In the genomic region with DNA sequence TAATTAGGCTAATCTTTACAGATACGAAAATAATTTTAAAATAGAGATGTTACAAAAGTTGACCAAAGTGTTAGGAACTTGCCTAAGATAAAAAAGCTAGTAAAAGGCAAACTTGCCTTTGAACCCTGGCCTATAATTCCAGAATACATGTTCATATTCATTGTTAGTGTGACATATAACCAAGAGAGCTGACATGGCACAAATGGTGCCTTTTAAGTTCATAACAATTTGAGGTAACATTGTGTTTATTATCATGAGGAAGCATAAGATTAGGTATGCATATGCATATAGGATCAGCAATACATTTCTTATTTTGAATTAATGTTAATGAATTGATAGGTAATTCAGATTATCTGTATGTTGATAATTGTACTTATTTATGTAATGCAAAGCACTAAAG, we compare ENCODE assay signal across 19 cellular contexts.
DNase-seq lines count a peak whose midpoint lies in the region; ATAC-seq, FAIRE-seq and TF ChIP-seq lines count a peak whose summit lies in the region.
"Had no signal": no experiment of that assay in that cellular context is flagged by ENCODE, and none has a peak within 500 bp of the region (broad histone marks: within the 10 kb centered on the region; RNA-seq: fewer than 3 reads in every experiment).

No MANE protein-coding gene starts in this region.

- H3K27me3 ChIP-seq in HepG2 (ENCODE audit: control insufficient read depth in 1 of 2, insufficient read depth in 2 of 2, low read length in 2 of 2) (no peaks in the 10 kb centered on the region), right lobe of liver (no peaks in the 10 kb centered on the region), IMR-90 (ENCODE audit: control insufficient read depth, insufficient read depth, low read length) (no peaks in the 10 kb centered on the region), small intestine (ENCODE audit: control insufficient read depth in 2 of 2, insufficient read depth in 2 of 2, low read length in 2 of 2) (no peaks in the 10 kb centered on the region)
- H3K27me3 ChIP-seq: BE2C, BLaER1 had no signal

- BruUV-seq in HepG2 (replicated peaks; lab: Mats Ljungman, UMichigan) (no TSS peak), IMR-90 (replicated peaks; lab: Mats Ljungman, UMichigan) (no TSS peak)

- H2AFZ ChIP-seq in HepG2 (ENCODE audit: low read length): no peak overlapping the region
- no peak overlapping the region for H2AFZ ChIP-seq in IMR-90 (replicated peaks; ENCODE audit: low read length, poor library complexity)

- CTCF ChIA-PET in HepG2 (lab: Yijun Ruan, JAX; ENCODE audit: low intra/inter-chr PET ratio, low total read pairs): no interaction called here
- CTCF ChIA-PET in IMR-90 (lab: Yijun Ruan, JAX): no interaction called here

- H3K9me3 ChIP-seq in HepG2 (ENCODE audit: low read length): peaks cover 10% of the 10 kb centered on the region; the same call in 1 of the 2 replicates
- H3K9me3 ChIP-seq in right lobe of liver: no peaks in the 10 kb centered on the region
- H3K9me3 ChIP-seq in IMR-90 (ENCODE audit: control insufficient read depth, insufficient read depth, low read length): peaks cover 6% of the 10 kb centered on the region; the same call in 1 of the 2 replicates
- H3K9me3 ChIP-seq in small intestine (ENCODE audit: control insufficient read depth, low read depth): no peaks in the 10 kb centered on the region
- H3K9me3 ChIP-seq: BE2C, BLaER1 had no signal

- no peak for DNase-seq in HepG2 (ENCODE audit: low spot score)
- DNase-seq in right lobe of liver: no peak
- DNase-seq in IMR-90: no peak
- DNase-seq in small intestine: no peak
- no peak for DNase-seq in activated naive CD4-positive, alpha-beta T cell treated with Interleukin-2 at 50 U/mL for 16 hours
- DNase-seq: ACHN; BE2C; C1 segment of cervical spinal cord; CD4-positive, alpha-beta memory T cell; CD4-positive, CD25-positive, alpha-beta regulatory T cell; CD8-positive, alpha-beta memory T cell; COR-L47; DMS79 treated with DMSO at 0.1 percent for 48 hours; GF-D8 had no signal

- ATAC-seq in HepG2: no peak
- no peak for ATAC-seq in right lobe of liver
- no peak for ATAC-seq in IMR-90 (ENCODE audit: low read depth)

- H2BK120ac ChIP-seq in IMR-90 (ENCODE audit: low read depth, low read length): no peak overlapping the region

- H3K9me1 ChIP-seq in IMR-90 (ENCODE audit: insufficient read depth, low read length): no peaks in the 10 kb centered on the region

- TF ChIP-seq EP300 in HepG2 (IDR thresholded peaks at IDR 0.05; ENCODE audit: low read depth in 2 of 2, low read length in 2 of 2) (no peak), HepG2 (CRISPR knock-in tag; IDR thresholded peaks at IDR 0.05; ENCODE audit: borderline replicate concordance) (no peak)

- H2BK15ac ChIP-seq in IMR-90 (ENCODE audit: low read depth, low read length): no peak overlapping the region

- H4K5ac ChIP-seq in IMR-90 (ENCODE audit: low read depth, low read length): no peak overlapping the region

- H3K79me2 ChIP-seq in HepG2 (ENCODE audit: insufficient read depth, low read length): no peaks in the 10 kb centered on the region

- no peak overlapping the region for H3K23ac ChIP-seq in IMR-90 (ENCODE audit: low read depth, low read length)

- H2AK9ac ChIP-seq in IMR-90 (replicated peaks; ENCODE audit: low read depth, low read length, poor library complexity): no peak overlapping the region

- no peak overlapping the region for H4K91ac ChIP-seq in IMR-90 (ENCODE audit: insufficient read depth, low read depth, low read length)

- H2AK5ac ChIP-seq in IMR-90 (ENCODE audit: low read depth, low read length): no peak overlapping the region

- intact Hi-C loops in HepG2 (cut with micrococcal nuclease; ENCODE audit: unreplicated experiment) (no loop called here), right lobe of liver (cut with DNase I) (no loop called here), IMR-90 (cut with micrococcal nuclease) (no loop called here)

- no peak overlapping the region for H3K27ac ChIP-seq in HepG2 (ENCODE audit: extremely low read length, insufficient read depth, low read length)
- H3K27ac ChIP-seq in right lobe of liver: no peak overlapping the region
- no peak overlapping the region for H3K27ac ChIP-seq in IMR-90 (ENCODE audit: insufficient read depth, low read length)
- no peak overlapping the region for H3K27ac ChIP-seq in small intestine (ENCODE audit: low read depth in 1 of 2, low read length in 1 of 2)
- H3K27ac ChIP-seq: 22Rv1, BLaER1 had no signal

- H3K36me3 ChIP-seq in HepG2 (replicated peaks in 1 of 2; ENCODE audit: control insufficient read depth in 1 of 2, insufficient read depth in 2 of 2, low read length in 2 of 2) (no peaks in the 10 kb centered on the region), right lobe of liver (no peaks in the 10 kb centered on the region), IMR-90 (ENCODE audit: control insufficient read depth, insufficient read depth, low read length) (no peaks in the 10 kb centered on the region), small intestine (ENCODE audit: control insufficient read depth in 2 of 2, insufficient read depth in 2 of 2, low read length in 2 of 2) (no peaks in the 10 kb centered on the region)
- H3K36me3 ChIP-seq: BE2C, BLaER1 had no signal

- H3K4me3 ChIP-seq in HepG2 (replicated peaks in 1 of 3; ENCODE audit: insufficient read depth in 1 of 3, low read depth in 2 of 3, low read length in 3 of 3) (no peak overlapping the region), right lobe of liver (no peak overlapping the region), IMR-90 (ENCODE audit: insufficient read depth, low read depth, low read length) (no peak overlapping the region), small intestine (ENCODE audit: low read depth in 1 of 2, low read length in 2 of 2) (no peak overlapping the region)
- H3K4me3 ChIP-seq: BLaER1 had no signal

- H3K56ac ChIP-seq in IMR-90 (ENCODE audit: extremely low read depth, insufficient read depth, low read length): no peak overlapping the region

- H3K9ac ChIP-seq in HepG2 (ENCODE audit: insufficient read depth, low read depth, low read length) (no peak overlapping the region), IMR-90 (ENCODE audit: low read depth, low read length) (no peak overlapping the region)
- H3K9ac ChIP-seq: BLaER1 had no signal

- H3K14ac ChIP-seq in IMR-90 (replicated peaks; ENCODE audit: low read depth, low read length): no peak overlapping the region

- H4K20me1 ChIP-seq in HepG2 (ENCODE audit: insufficient read depth, low read length) (no peaks in the 10 kb centered on the region), IMR-90 (ENCODE audit: insufficient read depth, low read length) (no peaks in the 10 kb centered on the region)
- H4K20me1 ChIP-seq: BLaER1 had no signal

- H3K4ac ChIP-seq in IMR-90 (ENCODE audit: low read depth, low read length): no peak overlapping the region

- H3K79me1 ChIP-seq in IMR-90 (ENCODE audit: low read depth in 1 of 2, low read length in 2 of 2): no peaks in the 10 kb centered on the region

- H3K4me1 ChIP-seq in HepG2 (ENCODE audit: insufficient read depth, low read length) (no peaks in the 10 kb centered on the region), right lobe of liver (no peaks in the 10 kb centered on the region), IMR-90 (ENCODE audit: control insufficient read depth, insufficient read depth, low read length) (no peaks in the 10 kb centered on the region), small intestine (ENCODE audit: control insufficient read depth in 2 of 2, insufficient read depth in 1 of 2, low read depth in 1 of 2, low read length in 1 of 2) (no peaks in the 10 kb centered on the region)
- H3K4me1 ChIP-seq: BE2C, BLaER1 had no signal

- H4K8ac ChIP-seq in IMR-90 (ENCODE audit: low read depth in 2 of 2, low read length in 2 of 2): no peak overlapping the region

- TF ChIP-seq POLR2A in HepG2 (IDR thresholded peaks at IDR 0.05; ENCODE audit: insufficient read depth in 1 of 2, low read depth in 2 of 2, low read length in 2 of 2) (no peak), right lobe of liver (IDR thresholded peaks at IDR 0.05) (no peak), IMR-90 (IDR thresholded peaks at IDR 0.05; ENCODE audit: low read depth, low read length) (no peak)

- H2BK20ac ChIP-seq in IMR-90 (ENCODE audit: low read depth, low read length): no peak overlapping the region

- dilution Hi-C loops in IMR-90 (cut with HindIII; ENCODE audit: low sequenced_read_pairs, unreplicated experiment): no loop called here

- TF ChIP-seq CTCF in HepG2 (CRISPR knock-in tag; IDR thresholded peaks at IDR 0.05) (no peak), right lobe of liver (IDR thresholded peaks at IDR 0.05) (no peak), IMR-90 (conservative IDR thresholded peaks at IDR 0.05; ENCODE audit: low read depth, low read length) (no peak)

- TF ChIP-seq RAD21 in HepG2 (CRISPR knock-in tag; IDR thresholded peaks at IDR 0.05) (no peak), IMR-90 (IDR thresholded peaks at IDR 0.05; ENCODE audit: low read length) (no peak)

- H3K4me2 ChIP-seq in HepG2 (ENCODE audit: low read depth, low read length) (no peak overlapping the region), IMR-90 (ENCODE audit: low read depth, low read length) (no peak overlapping the region)
- H3K4me2 ChIP-seq: BLaER1 had no signal

- no peak overlapping the region for H3K18ac ChIP-seq in IMR-90 (ENCODE audit: low read depth, low read length)

- 7% methylated on average over 1 of the region's 1 CpG for WGBS in HepG2 (ENCODE audit: low lambda C conversion rate)
- 32% methylated on average over 1 of the region's 1 CpG for WGBS in right lobe of liver (ENCODE audit: insufficient coverage, low coverage, low lambda C conversion rate, missing lambda C conversion rate)
- WGBS in IMR-90 (ENCODE audit: extremely low coverage in 2 of 2, insufficient read length in 1 of 2), 2 experiments: no CpG with 5 or more reads among the region's 1 CpG
- WGBS in small intestine, 3 donors: 61 to 80% (median 64%) methylated on average over 1 of the region's 1 CpG

- POLR2A ChIA-PET in HepG2 (lab: Yijun Ruan, JAX) (no interaction called here), IMR-90 (lab: Charles Lee; ENCODE audit: unreplicated experiment) (no interaction called here)

- in situ Hi-C loops in HepG2 (cut with HindIII; ENCODE audit: extremely low pct_ligation_motif_present, low pct_unique_long_range_greater_than_20kb) (no loop called here), IMR-90 (cut with MboI; ENCODE audit: low sequenced_read_pairs) (no loop called here)

- FAIRE-seq in HepG2 (lab: Jason Lieb, UNC) (no peak), small intestine (lab: Jason Lieb, UNC) (no peak)
- FAIRE-seq: G401.6, GM12891, GM18507 had no signal

- H2BK5ac ChIP-seq in IMR-90 (ENCODE audit: low read depth, low read length, poor library complexity, severe bottlenecking): no peak overlapping the region

TF ChIP-seq in HepG2, 621 proteins besides CTCF, POLR2A, EP300 and RAD21 (continues in another document):
- no peak for TF ChIP-seq ZBTB20 (CRISPR knock-in tag; IDR thresholded peaks at IDR 0.05; ENCODE audit: borderline replicate concordance, low read depth)
- TF ChIP-seq MAFK (conservative IDR thresholded peaks at IDR 0.05 in 1 of 2, IDR thresholded peaks at IDR 0.05 in 1 of 2; ENCODE audit: low read length in 2 of 2): peak; percentile 48 to 75; a peak in 2 of 4 replicates

TF ChIP-seq in IMR-90, 13 proteins besides CTCF, POLR2A, EP300 and RAD21 (continues in another document):
- peak; percentile 43 for TF ChIP-seq MAFK (IDR thresholded peaks at IDR 0.05; ENCODE audit: low read depth, low read length)
